In the genomic region with DNA sequence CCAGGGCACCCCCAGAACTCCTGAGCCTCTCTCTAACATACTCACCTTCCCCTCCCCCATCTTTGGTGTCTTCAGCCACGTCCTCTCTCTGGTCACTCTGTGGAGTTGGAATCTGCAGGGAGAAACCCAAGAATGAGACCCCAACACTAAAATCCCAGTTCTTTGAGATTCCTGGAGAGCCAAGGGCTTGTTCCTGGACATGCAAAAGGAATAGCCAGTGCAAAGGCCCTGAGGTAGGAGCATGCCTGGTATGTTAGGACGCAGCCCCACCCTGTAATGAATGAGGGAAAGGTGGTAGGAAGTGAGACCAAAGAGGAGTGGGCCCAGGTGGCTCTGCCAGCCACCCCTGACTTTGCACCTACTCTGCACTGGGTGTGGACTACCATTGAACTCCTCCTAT, we compare ENCODE assay signal across 1 cellular context.
TF ChIP-seq lines count a peak whose summit lies in the region.

No MANE protein-coding gene starts in this region.

TF ChIP-seq in HepG2, 621 proteins besides CTCF, POLR2A, EP300 and RAD21:
- no peak for TF ChIP-seq BCLAF1 (IDR thresholded peaks at IDR 0.05)
- TF ChIP-seq DNMT1 (CRISPR knock-in tag; IDR thresholded peaks at IDR 0.05) = no peak
- TF ChIP-seq HOXA3 (CRISPR knock-in tag; IDR thresholded peaks at IDR 0.05) = no peak
- no peak for TF ChIP-seq ZNF687 (CRISPR knock-in tag; IDR thresholded peaks at IDR 0.05)
- TF ChIP-seq TAF15 (IDR thresholded peaks at IDR 0.05; ENCODE audit: low read depth, low read length, poor library complexity, severe bottlenecking) = no peak
TF ChIP-seq in HepG2: peak in this region for 0.
